Comparison of ENCODE assay signal across 8 cellular contexts in the genomic region with DNA sequence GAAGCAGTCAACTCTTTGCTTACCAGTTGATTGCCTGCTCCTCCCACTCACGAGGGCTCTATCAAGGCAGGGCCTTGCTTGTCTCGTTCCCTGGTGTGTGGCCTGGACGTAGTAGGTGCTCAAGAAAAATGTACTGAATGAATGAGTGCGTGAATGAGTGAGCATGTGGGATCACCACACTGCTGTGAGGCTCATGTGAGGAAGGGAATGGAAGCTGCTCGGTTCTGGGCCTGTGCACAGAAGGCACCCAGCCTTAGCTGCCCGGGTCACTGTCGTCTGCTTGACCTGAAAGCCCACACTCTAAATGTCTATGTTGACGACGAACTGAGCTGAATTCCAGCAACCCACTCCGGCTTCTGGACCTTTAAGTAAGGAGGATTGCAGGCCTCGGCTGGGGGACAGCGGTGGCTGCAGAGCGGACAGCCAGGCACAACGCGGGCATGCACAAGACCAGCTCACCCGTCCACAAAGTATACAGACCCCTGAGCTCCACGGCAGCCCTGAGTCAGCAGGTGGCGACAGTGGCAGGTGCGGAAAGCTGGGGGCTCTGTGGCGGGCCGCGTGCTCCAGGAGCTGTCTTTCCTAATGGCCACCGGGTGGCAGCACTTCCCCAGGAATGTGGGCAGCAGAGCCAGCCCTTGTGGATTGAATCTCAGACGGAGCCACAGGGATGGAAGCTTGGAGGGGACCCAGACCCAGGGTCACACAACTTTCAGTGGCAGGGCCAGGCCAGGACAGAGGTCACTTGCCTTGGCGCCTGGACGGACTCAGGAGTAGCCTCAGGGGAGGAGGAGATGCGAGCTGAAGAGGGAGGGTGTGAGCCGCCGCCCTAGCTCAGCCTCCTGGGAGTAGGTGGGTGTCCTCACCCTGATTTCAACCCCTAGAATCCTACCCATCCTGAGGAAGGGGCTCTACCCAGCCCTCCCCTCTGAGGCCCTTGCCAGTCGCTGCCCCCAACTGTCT. TPM values are rescaled to one million over a fixed set of nuclear protein-coding genes. Genes with fewer than 3 reads are reported as not detected.
DNase-seq lines count a peak whose midpoint lies in the region; ATAC-seq and TF ChIP-seq lines count a peak whose summit lies in the region.

No MANE protein-coding gene starts in this region.

- no peak overlapping the region for H3K4me3 ChIP-seq in heart left ventricle
- H3K4me3 ChIP-seq in aorta (ENCODE audit: low read length in 2 of 2) = no peak overlapping the region

- H3K4me3 Mint-ChIP-seq in T-cell = no peak overlapping the region
- H3K4me3 Mint-ChIP-seq in activated naive CD8-positive, alpha-beta T cell treated with anti-CD3 and anti-CD28 coated beads, Interleukin-2, amount 50 U/mL, for 24 hours = no peak overlapping the region

- H3K36me3 ChIP-seq in heart left ventricle (no peaks in the 10 kb centered on the region), aorta (ENCODE audit: control insufficient read depth in 1 of 2, insufficient read depth in 2 of 2, low read length in 1 of 2) (no peaks in the 10 kb centered on the region)

- intact Hi-C loops in heart left ventricle (cut with DNase I) (loop anchor here (2.0 to 10.0 kb wide), 15 partner anchors 50 to 653 kb away; partner anchors contain the start of genes DMC1 (in 8 of the 10), DDX17 (in 1 of the 10), GTPBP1 (in 1 of the 10) and JOSD1 (in 1 of the 10)), aorta (cut with DNase I) (loop anchor here (5.0 kb wide), 1 partner anchor 300 kb away; no protein-coding TSS in a partner anchor)

- peak overlapping the region in 1 of 12 donors; percentile 24 for H3K27ac ChIP-seq in heart left ventricle
- no peak overlapping the region for H3K27ac ChIP-seq in aorta (ENCODE audit: low read depth in 1 of 2, low read length in 2 of 2)

- CTCF ChIA-PET in T-cell (lab: Charles Lee) = interaction anchor here (0.5 to 1.1 kb wide), 12 partner anchors 44 to 930 kb away, joined by 3 to 5 read pairs (median 4); partner anchors contain the start of gene TOMM22 (in 1 of the 2)

- H3K9me3 ChIP-seq in heart left ventricle (no peaks in the 10 kb centered on the region), aorta (ENCODE audit: control insufficient read depth, low read length) (no peaks in the 10 kb centered on the region)

- POLR2A ChIA-PET in T-cell (lab: Charles Lee) = no interaction called here

- peaks cover 9 to 10% (median 10%) of the 10 kb centered on the region in 3 donors for H3K4me1 Mint-ChIP-seq in T-cell
- peaks cover 5% of the 10 kb centered on the region for H3K4me1 Mint-ChIP-seq in activated naive CD8-positive, alpha-beta T cell treated with anti-CD3 and anti-CD28 coated beads, Interleukin-2, amount 50 U/mL, for 24 hours

- ATAC-seq in GM21423 (IDR thresholded peaks at IDR 0.05; ENCODE audit: unreplicated experiment) (peak; percentile 61), T-cell (replicated peaks in 1 of 4) (peak; percentile 74 to 86 (median 79)), heart left ventricle (peak in 3 of 4 donors; percentile 74 to 79 (median 75)), aorta (ENCODE audit: low FRiP score) (peak; percentile 86)
- peak; percentile 80 for ATAC-seq in activated naive CD8-positive, alpha-beta T cell treated with anti-CD3 and anti-CD28 coated beads, Interleukin-2, amount 50 U/mL, for 24 hours

- H3K9me3 Mint-ChIP-seq in T-cell = no peaks in the 10 kb centered on the region
- H3K9me3 Mint-ChIP-seq in activated naive CD8-positive, alpha-beta T cell treated with anti-CD3 and anti-CD28 coated beads, Interleukin-2, amount 50 U/mL, for 24 hours = no peaks in the 10 kb centered on the region

- TF ChIP-seq POLR2A in heart left ventricle (IDR thresholded peaks at IDR 0.05) = no peak

- WGBS in heart left ventricle, 4 donors = 29 to 33% (median 31%) methylated on average over 27 to 30 of the region's 30 CpGs
- 28 to 29% methylated on average over 30 of the region's 30 CpGs for WGBS in aorta, 2 donors

- no peaks in the 10 kb centered on the region for H3K27me3 ChIP-seq in heart left ventricle
- no peaks in the 10 kb centered on the region for H3K27me3 ChIP-seq in aorta (ENCODE audit: control insufficient read depth in 1 of 2, insufficient read depth in 2 of 2, low read length in 1 of 2)

- H3K36me3 Mint-ChIP-seq in T-cell = no peaks in the 10 kb centered on the region
- H3K36me3 Mint-ChIP-seq in activated naive CD8-positive, alpha-beta T cell treated with anti-CD3 and anti-CD28 coated beads, Interleukin-2, amount 50 U/mL, for 24 hours (ENCODE audit: low read depth) = no peaks in the 10 kb centered on the region

- H3K4me1 ChIP-seq in heart left ventricle (peaks cover 0 to 16% (median 7%) of the 10 kb centered on the region in 12 donors), aorta (ENCODE audit: control insufficient read depth in 1 of 2, insufficient read depth in 2 of 2, low read length in 2 of 2) (no peaks in the 10 kb centered on the region)

- peak; percentile 73 to 91 (median 87) for TF ChIP-seq CTCF in heart left ventricle (IDR thresholded peaks at IDR 0.05)

- peaks cover 0 to 3% of the 10 kb centered on the region in 2 donors for H3K27me3 Mint-ChIP-seq in T-cell
- H3K27me3 Mint-ChIP-seq in activated naive CD8-positive, alpha-beta T cell treated with anti-CD3 and anti-CD28 coated beads, Interleukin-2, amount 50 U/mL, for 24 hours = no peaks in the 10 kb centered on the region

- DNase-seq in AG20443 (ENCODE audit: low spot score) = peak; percentile 92
- peak; percentile 61 for DNase-seq in NCI-H1694 (lab: John Stamatoyannopoulos, UW)
- DNase-seq in T-cell = peak; percentile 50 to 80 (median 73)
- DNase-seq in activated naive CD8-positive, alpha-beta T cell treated with anti-CD3 and anti-CD28 coated beads, Interleukin-2, amount 50 U/mL, for 24 hours = peak; percentile 82
- peak; percentile 71 to 89 (median 76) for DNase-seq in heart left ventricle
- peak; percentile 26 for DNase-seq in pulmonary artery endothelial cell (ENCODE audit: low read depth, low spot score)
- DNase-seq in aorta = peak; percentile 83 to 93

- H3K27ac Mint-ChIP-seq in T-cell = no peak overlapping the region
- no peak overlapping the region for H3K27ac Mint-ChIP-seq in activated naive CD8-positive, alpha-beta T cell treated with anti-CD3 and anti-CD28 coated beads, Interleukin-2, amount 50 U/mL, for 24 hours

RNA-seq across cellular contexts. Expression of gene PICK1, which starts 5.0 kb away (rescaled TPM):
- 10 to 100 TPM; 26.4 to 32.0 (median 27.7) TPM for total RNA-seq in T-cell
- 10 to 100 TPM; 18.8 to 39.5 (median 22.2) TPM for total RNA-seq in heart left ventricle
- polyA plus RNA-seq in heart left ventricle = 10 to 100 TPM; 26.5 to 41.5 TPM
- total RNA-seq in pulmonary artery endothelial cell = 8.7 and 12.9 TPM in 2 replicates
- 10 to 100 TPM; 25.0 to 26.4 TPM for total RNA-seq in aorta
- polyA plus RNA-seq in aorta = 10 to 100 TPM in 1 of 2 donors, 1 to 10 TPM in 1; 9.5 to 46.2 TPM

RNA-seq across cellular contexts. Expression of gene SLC16A8, which starts 31.8 kb away (rescaled TPM):
- total RNA-seq in T-cell = under 1 TPM in 1 of 5 donors, not detected in 4; 0.19 TPM
- total RNA-seq in heart left ventricle = not detected
- under 1 TPM in 1 of 2 donors, not detected in 1; 0.34 TPM for polyA plus RNA-seq in heart left ventricle
- total RNA-seq in pulmonary artery endothelial cell = 0.20 and 0.21 TPM in 2 replicates
- under 1 TPM in 1 of 2 donors, not detected in 1; 0.81 TPM for total RNA-seq in aorta
- under 1 TPM; 0.25 to 0.72 TPM for polyA plus RNA-seq in aorta

RNA-seq across cellular contexts. Expression of gene BAIAP2L2, which starts 58.3 kb away (rescaled TPM):
- total RNA-seq in T-cell = 1 to 10 TPM; 1.3 to 4.4 (median 3.2) TPM
- total RNA-seq in heart left ventricle = under 1 TPM in 8 of 9 donors, not detected in 1; 0.09 to 0.30 (median 0.22) TPM
- under 1 TPM; 0.17 to 0.27 TPM for polyA plus RNA-seq in heart left ventricle
- under 0.01 and 0.71 TPM in 2 replicates for total RNA-seq in pulmonary artery endothelial cell
- total RNA-seq in aorta = under 1 TPM; 0.26 to 0.48 TPM
- polyA plus RNA-seq in aorta = 10 to 100 TPM in 1 of 2 donors, 1 to 10 TPM in 1; 2.3 to 11.9 TPM

Comparison
In these comparisons a context has a peak if more than half of its experiments do, and no peak if none do; other contexts are left out.
1. DNase-seq: peak in every context shown above with its lines; median percentile 92 in AG20443; 88 in aorta; 82 in activated naive CD8-positive, alpha-beta T cell treated with anti-CD3 and anti-CD28 coated beads, Interleukin-2, amount 50 U/mL, for 24 hours; 76 in heart left ventricle; 73 in T-cell; 61 in NCI-H1694; 26 in pulmonary artery endothelial cell.